25 cellular contexts compared by ENCODE assay signal in genomic region chr3:17046623-17047022, GRCh38.
"Had no signal": no experiment of that assay in that cellular context is flagged by ENCODE, and none has a peak within 500 bp of the region (broad histone marks: within the 10 kb centered on the region; RNA-seq: fewer than 3 reads in every experiment).

No MANE protein-coding gene starts in this region.

- H3K9me3 ChIP-seq: colonic mucosa, esophagus squamous epithelium, testis, uterus had no signal

- H3K4me3 Mint-ChIP-seq: activated CD8-positive, alpha-beta T cell treated with anti-CD3 and anti-CD28 coated beads, Interleukin-2, amount 10 ng/mL, durations not matched to agents 7 days and 5 days; activated naive CD8-positive, alpha-beta T cell treated with anti-CD3 and anti-CD28 coated beads for 36 hours; activated T-helper 17 cell treated with anti-CD3 and anti-CD28 coated beads, Interleukin-2, amount 50 U/mL, for 72 hours; endodermal cell; neural crest cell; stimulated activated memory B cell treated with anti-CD40 and anti-IgM and Interleukin-4, amounts not matched to agents 10 μg/mL and 1 μg/mL and 100 μg/mL, for 72 hours had no signal

- DNase-seq: activated CD4-positive, alpha-beta T cell treated with anti-CD3 and anti-CD28 coated beads for 1 hour; activated CD4-positive, alpha-beta T cell treated with anti-CD3 and anti-CD28 coated beads, Interleukin-2, amount 50 U/mL, for 1 hour; activated CD8-positive, alpha-beta T cell treated with anti-CD3 and anti-CD28 coated beads, Interleukin-2, amount 10 ng/mL, durations not matched to agents 7 days and 5 days; activated naive CD4-positive, alpha-beta T cell treated with Interleukin-2 at 50 U/mL for 16 hours; activated naive CD8-positive, alpha-beta T cell treated with anti-CD3 and anti-CD28 coated beads for 36 hours; colonic mucosa; dorsolateral prefrontal cortex; esophagus squamous epithelium; heart left ventricle; lower lobe of right lung; naive thymus-derived CD4-positive, alpha-beta T cell; posterior cingulate gyrus; small intestine; stimulated activated CD4-positive, alpha-beta T cell treated with anti-CD3 and anti-CD28 coated beads, Interleukin-2, amount 100 ng/mL, for 24 hours; testis; uterus had no signal

- H3K27ac Mint-ChIP-seq: activated CD8-positive, alpha-beta T cell treated with anti-CD3 and anti-CD28 coated beads, Interleukin-2, amount 10 ng/mL, durations not matched to agents 7 days and 5 days; endodermal cell; stimulated activated memory B cell treated with anti-CD40 and anti-IgM and Interleukin-4, amounts not matched to agents 10 μg/mL and 1 μg/mL and 100 μg/mL, for 72 hours had no signal

- H3K36me3 ChIP-seq: breast epithelium, colonic mucosa, esophagus squamous epithelium, gastroesophageal sphincter, lower lobe of right lung, uterus had no signal

- H3K4me1 ChIP-seq: breast epithelium, colonic mucosa, esophagus squamous epithelium, gastroesophageal sphincter, lower lobe of right lung, testis, uterus had no signal

- H3K27ac ChIP-seq: breast epithelium, colonic mucosa, dorsolateral prefrontal cortex, esophagus squamous epithelium, gastroesophageal sphincter, heart left ventricle, lower lobe of right lung, testis, uterus, VCaP had no signal

- ATAC-seq: activated CD8-positive, alpha-beta T cell treated with anti-CD3 and anti-CD28 coated beads, Interleukin-2, amount 10 ng/mL, durations not matched to agents 7 days and 5 days; gastroesophageal sphincter; heart left ventricle; left lobe of liver; lower lobe of right lung; naive thymus-derived CD4-positive, alpha-beta T cell; sciatic nerve; stimulated activated memory B cell treated with anti-CD40 and anti-IgM and Interleukin-4, amounts not matched to agents 10 μg/mL and 1 μg/mL and 100 μg/mL, for 72 hours had no signal

- H3K27me3 Mint-ChIP-seq: activated naive CD8-positive, alpha-beta T cell treated with anti-CD3 and anti-CD28 coated beads for 36 hours; activated T-helper 17 cell treated with anti-CD3 and anti-CD28 coated beads, Interleukin-2, amount 50 U/mL, for 72 hours; naive thymus-derived CD4-positive, alpha-beta T cell; stimulated activated memory B cell treated with anti-CD40 and anti-IgM and Interleukin-4, amounts not matched to agents 10 μg/mL and 1 μg/mL and 100 μg/mL, for 72 hours had no signal

- H3K4me3 ChIP-seq: breast epithelium, colonic mucosa, dorsolateral prefrontal cortex, esophagus squamous epithelium, gastroesophageal sphincter, heart left ventricle, lower lobe of right lung, testis, uterus had no signal

- H3K9me3 Mint-ChIP-seq: endodermal cell had no signal

- H3K27me3 ChIP-seq: breast epithelium, colonic mucosa, dorsolateral prefrontal cortex, esophagus squamous epithelium, gastroesophageal sphincter, heart left ventricle, testis, uterus had no signal
